In genomic region chr1:204880906-204881305, GRCh38 we compare ENCODE assay signal across 19 cellular contexts. TPM values are rescaled to one million over a fixed set of nuclear protein-coding genes. Genes with fewer than 3 reads are reported as not detected.
DNase-seq lines count a peak whose midpoint lies in the region; TF ChIP-seq lines count a peak whose summit lies in the region.
"Had no signal": no experiment of that assay in that cellular context is flagged by ENCODE, and none has a peak within 500 bp of the region (broad histone marks: within the 10 kb centered on the region; RNA-seq: fewer than 3 reads in every experiment).

No MANE protein-coding gene starts in this region.

- TF ChIP-seq CTCF in glutamatergic neuron (IDR thresholded peaks at IDR 0.05; ENCODE audit: partially characterized antibody, unreplicated experiment) (no peak), spleen (IDR thresholded peaks at IDR 0.05 in 8 of 11, conservative IDR thresholded peaks at IDR 0.05 in 3 of 11) (no peak), stomach (IDR thresholded peaks at IDR 0.05) (no peak)

- no peaks in the 10 kb centered on the region for H3K36me3 Mint-ChIP-seq in glutamatergic neuron (ENCODE audit: unreplicated experiment)
- H3K36me3 Mint-ChIP-seq: CD4-positive, alpha-beta memory T cell had no signal

- H3K27ac Mint-ChIP-seq in glutamatergic neuron (ENCODE audit: unreplicated experiment) = no peak overlapping the region
- H3K27ac Mint-ChIP-seq: CD4-positive, alpha-beta memory T cell had no signal

- peaks cover 6% of the 10 kb centered on the region for H3K27me3 Mint-ChIP-seq in glutamatergic neuron (ENCODE audit: unreplicated experiment)

- H3K4me1 Mint-ChIP-seq in glutamatergic neuron (ENCODE audit: low read depth, unreplicated experiment) = peaks cover 72% of the 10 kb centered on the region
- H3K4me1 Mint-ChIP-seq: CD4-positive, alpha-beta memory T cell had no signal

- no peak overlapping the region for H3K27ac ChIP-seq in BLaER1 treated with 17β-estradiol and CSF1 and Interleukin-3, amounts not matched to agents 10 nM and 100 nM
- H3K27ac ChIP-seq in spleen (peak overlapping the region in 5 of 8 donors; percentile 2 to 46 (median 41)), stomach (peak overlapping the region in 2 of 5 donors; percentile 14 to 68)
- H3K27ac ChIP-seq: GM23248, PC-9 had no signal

- DNase-seq in NCI-H2171 treated with DMSO at 0.1 percent for 48 hours (lab: John Stamatoyannopoulos, UW) = peak; percentile 51
- DNase-seq in glutamatergic neuron = peak; percentile 71
- no peak for DNase-seq in spleen
- DNase-seq in stomach = no peak
- DNase-seq in activated CD8-positive, alpha-beta memory T cell treated with anti-CD3 and anti-CD28 coated beads, Interleukin-2, amount 50 U/mL, for 4 hours = no peak
- no peak for DNase-seq in hippocampal formation (lab: John Stamatoyannopoulos, UW)
- DNase-seq in stimulated activated CD4-positive, alpha-beta T cell treated with anti-CD3 and anti-CD28 coated beads, Interleukin-12 subunit alpha, Interleukin-12 subunit beta, amount 100 ng/mL, for 4 hours = no peak
- DNase-seq: AML-193; CD4-positive, alpha-beta memory T cell; DND-41; GDM1; GM23248; NCI-H1048; NCI-H146; NCI-H2081 treated with DMSO at 0.1 percent for 48 hours; NCI-H446 treated with DMSO at 0.1 percent for 48 hours; NCI-H748 treated with DMSO at 0.1 percent for 48 hours; PC-9 had no signal

- intact Hi-C loops in spleen (cut with DNase I; ENCODE audit: low total_unique reads) = no loop called here
- intact Hi-C loops in stomach (cut with DNase I; ENCODE audit: low total_unique reads) = no loop called here

- H4K20me1 ChIP-seq in BLaER1 treated with 17β-estradiol and CSF1 and Interleukin-3, amounts not matched to agents 10 nM and 100 nM = no peaks in the 10 kb centered on the region

- no peak for TF ChIP-seq EP300 in stomach (IDR thresholded peaks at IDR 0.05)

- no peaks in the 10 kb centered on the region for H3K27me3 ChIP-seq in BLaER1 treated with 17β-estradiol and CSF1 and Interleukin-3, amounts not matched to agents 10 nM and 100 nM
- H3K27me3 ChIP-seq in spleen (replicated peaks in 1 of 7) = peaks cover 0 to 8% (median 0%) of the 10 kb centered on the region in 7 donors
- no peaks in the 10 kb centered on the region for H3K27me3 ChIP-seq in stomach

- no peaks in the 10 kb centered on the region for H3K36me3 ChIP-seq in BLaER1 treated with 17β-estradiol and CSF1 and Interleukin-3, amounts not matched to agents 10 nM and 100 nM
- no peaks in the 10 kb centered on the region for H3K36me3 ChIP-seq in spleen
- no peaks in the 10 kb centered on the region for H3K36me3 ChIP-seq in stomach

- H3K4me2 ChIP-seq in BLaER1 treated with 17β-estradiol and CSF1 and Interleukin-3, amounts not matched to agents 10 nM and 100 nM = peak overlapping the region in 9 of 11 experiments; percentile 24 to 88 (median 71); a peak in 17 of 22 replicates
- H3K4me2 ChIP-seq: PC-9 had no signal

- H3K9me3 ChIP-seq in BLaER1 treated with 17β-estradiol and CSF1 and Interleukin-3, amounts not matched to agents 10 nM and 100 nM (replicated peaks in 1 of 11) = no peaks in the 10 kb centered on the region
- H3K9me3 ChIP-seq in spleen = no peaks in the 10 kb centered on the region
- H3K9me3 ChIP-seq in stomach = no peaks in the 10 kb centered on the region

- peaks cover 8% of the 10 kb centered on the region for H3K9me3 Mint-ChIP-seq in glutamatergic neuron (ENCODE audit: unreplicated experiment)
- H3K9me3 Mint-ChIP-seq: CD4-positive, alpha-beta memory T cell had no signal

- H3K4me1 ChIP-seq in BLaER1 treated with 17β-estradiol and CSF1 and Interleukin-3, amounts not matched to agents 10 nM and 100 nM = peaks cover 0 to 76% (median 60%) of the 10 kb centered on the region in 10 experiments; a peak in 15 of 20 replicates
- H3K4me1 ChIP-seq in spleen (no peaks in the 10 kb centered on the region), stomach (peaks cover 5 to 36% (median 18%) of the 10 kb centered on the region in 4 donors)

- peak overlapping the region; percentile 69 for H3K4me3 Mint-ChIP-seq in glutamatergic neuron (ENCODE audit: unreplicated experiment)
- H3K4me3 Mint-ChIP-seq: CD4-positive, alpha-beta memory T cell had no signal

- TF ChIP-seq POLR2A in spleen (IDR thresholded peaks at IDR 0.05) = no peak
- TF ChIP-seq POLR2A in stomach (IDR thresholded peaks at IDR 0.05) = no peak

- H3K9ac ChIP-seq in BLaER1 treated with 17β-estradiol and CSF1 and Interleukin-3, amounts not matched to agents 10 nM and 100 nM = peak overlapping the region in 1 of 11 experiments; percentile 49; a peak in 1 of 22 replicates
- H3K9ac ChIP-seq: GM23248 had no signal

- peak overlapping the region in 1 of 10 experiments; percentile 8; a peak in 1 of 20 replicates for H3K4me3 ChIP-seq in BLaER1 treated with 17β-estradiol and CSF1 and Interleukin-3, amounts not matched to agents 10 nM and 100 nM
- no peak overlapping the region for H3K4me3 ChIP-seq in spleen
- no peak overlapping the region for H3K4me3 ChIP-seq in stomach
- H3K4me3 ChIP-seq: GM23248, PC-9 had no signal

- 71 to 87% (median 85%) methylated on average over 5 to 7 of the region's 7 CpGs for WGBS in spleen, 5 donors
- 91 to 97% (median 93%) methylated on average over 6 to 7 of the region's 7 CpGs for WGBS in stomach, 5 donors

RNA-seq across cellular contexts. Expression of gene NFASC, which starts 10.2 kb away (rescaled TPM):
- total RNA-seq in glutamatergic neuron (ENCODE audit: unreplicated experiment) (301 TPM), spleen (10 to 100 TPM; 20.6 to 60.3 (median 27.4) TPM), stomach (10 to 100 TPM; 12.5 to 54.2 (median 22.3) TPM)
- polyA plus RNA-seq in spleen (1 to 10 TPM; 2.8 to 9.1 (median 2.9) TPM), stomach (1 to 10 TPM; 1.1 to 4.7 (median 2.3) TPM)
- total RNA-seq: CD4-positive, alpha-beta memory T cell; PC-9 had no signal
- polyA plus RNA-seq: CD4-positive, alpha-beta memory T cell had no signal

Comparison
In these comparisons a context has a peak if more than half of its experiments do, and no peak if none do; other contexts are left out.
1. H3K27ac ChIP-seq: peak in spleen (5 of 8); none in BLaER1 treated with 17β-estradiol and CSF1 and Interleukin-3, amounts not matched to agents 10 nM and 100 nM (0 of 11).
2. DNase-seq: peak in NCI-H2171 treated with DMSO at 0.1 percent for 48 hours (single experiment) and glutamatergic neuron (single experiment); none in spleen (single experiment), stomach (single experiment), activated CD8-positive, alpha-beta memory T cell treated with anti-CD3 and anti-CD28 coated beads, Interleukin-2, amount 50 U/mL, for 4 hours (single experiment), hippocampal formation (0 of 2) and stimulated activated CD4-positive, alpha-beta T cell treated with anti-CD3 and anti-CD28 coated beads, Interleukin-12 subunit alpha, Interleukin-12 subunit beta, amount 100 ng/mL, for 4 hours (single experiment).